In genomic region chr6:129719692-129720091, GRCh38 we compare ENCODE assay signal across 25 cellular contexts. TPM values are rescaled to one million over a fixed set of nuclear protein-coding genes. Genes with fewer than 3 reads are reported as not detected.
DNase-seq lines count a peak whose midpoint lies in the region; ATAC-seq and TF ChIP-seq lines count a peak whose summit lies in the region.
"Had no signal": no experiment of that assay in that cellular context is flagged by ENCODE, and none has a peak within 500 bp of the region (broad histone marks: within the 10 kb centered on the region; RNA-seq: fewer than 3 reads in every experiment).

No MANE protein-coding gene starts in this region.

- no peaks in the 10 kb centered on the region for H3K9me3 Mint-ChIP-seq in nephron
- H3K9me3 Mint-ChIP-seq in stimulated activated naive B cell treated with anti-CD40 and anti-IgM and Interleukin-4, amounts not matched to agents 10 μg/mL and 1 μg/mL and 100 μg/mL, for 72 hours, result no peaks in the 10 kb centered on the region
- H3K9me3 Mint-ChIP-seq: activated CD4-positive, alpha-beta memory T cell treated with anti-CD3 and anti-CD28 coated beads for 36 hours; activated naive CD8-positive, alpha-beta T cell treated with anti-CD3 and anti-CD28 coated beads for 36 hours; central memory CD8-positive, alpha-beta T cell; stimulated activated effector memory CD8-positive, alpha-beta T cell treated with anti-CD3 and anti-CD28 coated beads, Interleukin-12 subunit alpha, Interleukin-12 subunit beta, amount 100 ng/mL, for 72 hours had no signal

- H3K4me1 Mint-ChIP-seq in nephron, result no peaks in the 10 kb centered on the region
- H3K4me1 Mint-ChIP-seq in stimulated activated naive B cell treated with anti-CD40 and anti-IgM and Interleukin-4, amounts not matched to agents 10 μg/mL and 1 μg/mL and 100 μg/mL, for 72 hours, result no peaks in the 10 kb centered on the region
- H3K4me1 Mint-ChIP-seq: central memory CD8-positive, alpha-beta T cell; stimulated activated effector memory CD8-positive, alpha-beta T cell treated with anti-CD3 and anti-CD28 coated beads, Interleukin-12 subunit alpha, Interleukin-12 subunit beta, amount 100 ng/mL, for 72 hours had no signal

- no peak for ATAC-seq in stimulated activated naive B cell treated with anti-CD40 and anti-IgM and Interleukin-4, amounts not matched to agents 10 μg/mL and 1 μg/mL and 100 μg/mL, for 72 hours (replicated peaks)
- ATAC-seq: stimulated activated effector memory CD8-positive, alpha-beta T cell treated with anti-CD3 and anti-CD28 coated beads, Interleukin-12 subunit alpha, Interleukin-12 subunit beta, amount 100 ng/mL, for 72 hours had no signal

- H3K36me3 Mint-ChIP-seq in nephron (ENCODE audit: low read depth), result no peaks in the 10 kb centered on the region
- H3K36me3 Mint-ChIP-seq in stimulated activated naive B cell treated with anti-CD40 and anti-IgM and Interleukin-4, amounts not matched to agents 10 μg/mL and 1 μg/mL and 100 μg/mL, for 72 hours, result no peaks in the 10 kb centered on the region
- H3K36me3 Mint-ChIP-seq: activated CD4-positive, alpha-beta memory T cell treated with anti-CD3 and anti-CD28 coated beads for 36 hours; activated naive CD8-positive, alpha-beta T cell treated with anti-CD3 and anti-CD28 coated beads for 36 hours; stimulated activated effector memory CD8-positive, alpha-beta T cell treated with anti-CD3 and anti-CD28 coated beads, Interleukin-12 subunit alpha, Interleukin-12 subunit beta, amount 100 ng/mL, for 72 hours had no signal

- H3K27ac Mint-ChIP-seq in nephron, result peak overlapping the region; percentile 65 to 70 (median 70)
- no peak overlapping the region for H3K27ac Mint-ChIP-seq in stimulated activated naive B cell treated with anti-CD40 and anti-IgM and Interleukin-4, amounts not matched to agents 10 μg/mL and 1 μg/mL and 100 μg/mL, for 72 hours
- H3K27ac Mint-ChIP-seq: activated CD4-positive, alpha-beta memory T cell treated with anti-CD3 and anti-CD28 coated beads for 36 hours; activated naive CD8-positive, alpha-beta T cell treated with anti-CD3 and anti-CD28 coated beads for 36 hours; stimulated activated effector memory CD8-positive, alpha-beta T cell treated with anti-CD3 and anti-CD28 coated beads, Interleukin-12 subunit alpha, Interleukin-12 subunit beta, amount 100 ng/mL, for 72 hours had no signal

- DNase-seq in AML-193 (lab: John Stamatoyannopoulos, UW) (peak; percentile 16 to 34), MV-4-11 (lab: John Stamatoyannopoulos, UW) (peak; percentile 19), fibroblast of pulmonary artery (ENCODE audit: low read depth) (peak; percentile 70), 8988T (no peak), posterior vena cava (ENCODE audit: low spot score) (no peak)
- DNase-seq in stimulated activated naive B cell treated with anti-CD40 and anti-IgM and Interleukin-4, amounts not matched to agents 10 μg/mL and 1 μg/mL and 100 μg/mL, for 72 hours, result no peak
- no peak for DNase-seq in activated CD4-positive, alpha-beta T cell treated with anti-CD3 and anti-CD28 coated beads for 4 hours
- DNase-seq: activated CD4-positive, alpha-beta memory T cell treated with anti-CD3 and anti-CD28 coated beads for 36 hours; activated CD8-positive, alpha-beta memory T cell treated with anti-CD3 and anti-CD28 coated beads, Interleukin-2, amount 50 U/mL, for 48 hours; activated naive CD8-positive, alpha-beta T cell treated with anti-CD3 and anti-CD28 coated beads for 36 hours; dorsolateral prefrontal cortex; foreskin melanocyte; HCEC 1CT; NCI-H1417 treated with DMSO at 0.1 percent for 48 hours; NCI-H2081 treated with DMSO at 0.1 percent for 48 hours; NCI-H446 treated with DMSO at 0.1 percent for 48 hours; SIG-M5; spleen; stimulated activated CD4-positive, alpha-beta T cell treated with anti-CD3 and anti-CD28 coated beads, Interleukin-2, amount 100 ng/mL, for 48 hours; testis; uterus had no signal

- no peaks in the 10 kb centered on the region for H3K27me3 Mint-ChIP-seq in nephron (ENCODE audit: low read depth)
- H3K27me3 Mint-ChIP-seq in stimulated activated naive B cell treated with anti-CD40 and anti-IgM and Interleukin-4, amounts not matched to agents 10 μg/mL and 1 μg/mL and 100 μg/mL, for 72 hours, result no peaks in the 10 kb centered on the region
- H3K27me3 Mint-ChIP-seq: activated CD4-positive, alpha-beta memory T cell treated with anti-CD3 and anti-CD28 coated beads for 36 hours; activated naive CD8-positive, alpha-beta T cell treated with anti-CD3 and anti-CD28 coated beads for 36 hours; central memory CD8-positive, alpha-beta T cell had no signal

- TF ChIP-seq CTCF in fibroblast of pulmonary artery (IDR thresholded peaks at IDR 0.05; ENCODE audit: low read length, missing control alignments), result no peak
- no peak for TF ChIP-seq CTCF in nephron (IDR thresholded peaks at IDR 0.05; ENCODE audit: unreplicated experiment in 3 of 3)

- no peak overlapping the region for H3K4me3 ChIP-seq in fibroblast of pulmonary artery (replicated peaks; ENCODE audit: low read depth, low read length)
- H3K4me3 ChIP-seq: dorsolateral prefrontal cortex, lung, spleen, testis, uterus had no signal

- intact Hi-C loops in posterior vena cava (cut with DNase I), result no loop called here

- H3K4me3 Mint-ChIP-seq in nephron, result no peak overlapping the region
- no peak overlapping the region for H3K4me3 Mint-ChIP-seq in stimulated activated naive B cell treated with anti-CD40 and anti-IgM and Interleukin-4, amounts not matched to agents 10 μg/mL and 1 μg/mL and 100 μg/mL, for 72 hours
- H3K4me3 Mint-ChIP-seq: activated CD4-positive, alpha-beta memory T cell treated with anti-CD3 and anti-CD28 coated beads for 36 hours; activated naive CD8-positive, alpha-beta T cell treated with anti-CD3 and anti-CD28 coated beads for 36 hours; central memory CD8-positive, alpha-beta T cell; stimulated activated effector memory CD8-positive, alpha-beta T cell treated with anti-CD3 and anti-CD28 coated beads, Interleukin-12 subunit alpha, Interleukin-12 subunit beta, amount 100 ng/mL, for 72 hours had no signal

RNA-seq across cellular contexts. Expression of gene ARHGAP18, which starts 9.7 kb away (rescaled TPM):
- 10 to 100 TPM; 13.7 to 18.7 TPM for total RNA-seq in posterior vena cava

Comparison
In these comparisons a context has a peak if more than half of its experiments do, and no peak if none do; other contexts are left out.
1. DNase-seq: peak in AML-193 (2 of 2), MV-4-11 (single experiment) and fibroblast of pulmonary artery (single experiment); none in stimulated activated naive B cell treated with anti-CD40 and anti-IgM and Interleukin-4, amounts not matched to agents 10 μg/mL and 1 μg/mL and 100 μg/mL, for 72 hours (single experiment), 8988T (single experiment), activated CD4-positive, alpha-beta T cell treated with anti-CD3 and anti-CD28 coated beads for 4 hours (0 of 2) and posterior vena cava (single experiment).